In the genomic region with DNA sequence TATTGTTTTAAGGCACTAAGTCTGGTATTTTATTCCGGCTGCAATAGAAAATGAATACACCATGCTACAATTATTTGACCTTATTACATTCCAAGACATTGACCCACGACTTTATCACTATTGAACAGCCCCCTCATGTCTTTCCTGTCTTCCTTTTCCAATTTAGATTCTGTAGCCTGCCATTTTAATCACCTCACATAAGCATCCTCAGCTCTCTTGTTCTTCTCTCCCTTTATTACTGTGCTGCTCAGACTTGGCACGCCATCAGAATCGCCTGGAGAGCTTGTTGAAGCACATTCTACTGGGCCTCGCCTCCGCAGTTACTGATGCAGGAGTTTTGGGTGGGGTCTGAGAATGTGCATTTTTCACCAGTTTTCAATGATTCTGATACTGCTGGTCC, we compare ENCODE assay signal across 25 cellular contexts. TPM values are rescaled to one million over a fixed set of nuclear protein-coding genes. Genes with fewer than 3 reads are reported as not detected.
DNase-seq lines count a peak whose midpoint lies in the region; ATAC-seq, FAIRE-seq and TF ChIP-seq lines count a peak whose summit lies in the region.
"Had no signal": no experiment of that assay in that cellular context is flagged by ENCODE, and none has a peak within 500 bp of the region (broad histone marks: within the 10 kb centered on the region; RNA-seq: fewer than 3 reads in every experiment).

No MANE protein-coding gene starts in this region.

- H3K4me1 ChIP-seq in mammary epithelial cell (ENCODE audit: insufficient read depth, low read length) (peaks cover 7% of the 10 kb centered on the region), spleen (peaks cover 17 to 48% (median 26%) of the 10 kb centered on the region in 6 donors)
- H3K4me1 ChIP-seq: SJSA1, stomach had no signal

- H2AFZ ChIP-seq in mammary epithelial cell (ENCODE audit: low read depth, low read length), result peak overlapping the region; percentile 73

- no peak overlapping the region for H3K27ac Mint-ChIP-seq in activated CD4-positive, alpha-beta T cell treated with anti-CD3 and anti-CD28 coated beads, Interleukin-2, amount 10 ng/mL, durations not matched to agents 24 days and 14 days
- no peak overlapping the region for H3K27ac Mint-ChIP-seq in natural killer cell treated with Interleukin-12 subunit alpha and Interleukin-12 subunit beta and Interleukin-15 and Interleukin-18, amount 100 ng/mL, for 72 hours
- H3K27ac Mint-ChIP-seq: activated naive CD8-positive, alpha-beta T cell had no signal

- no peaks in the 10 kb centered on the region for H3K9me3 Mint-ChIP-seq in activated CD4-positive, alpha-beta T cell treated with anti-CD3 and anti-CD28 coated beads, Interleukin-2, amount 10 ng/mL, durations not matched to agents 24 days and 14 days
- H3K9me3 Mint-ChIP-seq in natural killer cell treated with Interleukin-12 subunit alpha and Interleukin-12 subunit beta and Interleukin-15 and Interleukin-18, amount 100 ng/mL, for 72 hours, result no peaks in the 10 kb centered on the region

- ATAC-seq in left lobe of liver, result no peak
- no peak for ATAC-seq in natural killer cell treated with Interleukin-12 subunit alpha and Interleukin-12 subunit beta and Interleukin-15 and Interleukin-18, amount 100 ng/mL, for 72 hours
- no peak for ATAC-seq in GM19397 (IDR thresholded peaks at IDR 0.05; ENCODE audit: unreplicated experiment)

- H3K9me3 ChIP-seq in mammary epithelial cell (replicated peaks; ENCODE audit: insufficient read depth, low read length), result no peaks in the 10 kb centered on the region
- H3K9me3 ChIP-seq in spleen, result no peaks in the 10 kb centered on the region
- H3K9me3 ChIP-seq: BLaER1, HAP-1, SJSA1, stomach had no signal

- H3K27me3 ChIP-seq in mammary epithelial cell (ENCODE audit: insufficient read depth, low read length) (no peaks in the 10 kb centered on the region), spleen (replicated peaks in 1 of 7) (no peaks in the 10 kb centered on the region)
- H3K27me3 ChIP-seq: BLaER1, SJSA1, stomach had no signal

- dilution Hi-C loops in mammary epithelial cell (cut with HindIII; ENCODE audit: low sequenced_read_pairs), result no loop called here

- intact Hi-C loops in mammary epithelial cell (cut with micrococcal nuclease), result no loop called here
- intact Hi-C loops in spleen (cut with DNase I; ENCODE audit: low total_unique reads), result no loop called here
- intact Hi-C loops in activated CD4-positive, alpha-beta T cell treated with anti-CD3 and anti-CD28 coated beads, Interleukin-2, amount 10 ng/mL, durations not matched to agents 24 days and 14 days (cut with micrococcal nuclease), result no loop called here

- peaks cover 23% of the 10 kb centered on the region for H3K27me3 Mint-ChIP-seq in activated CD4-positive, alpha-beta T cell treated with anti-CD3 and anti-CD28 coated beads, Interleukin-2, amount 10 ng/mL, durations not matched to agents 24 days and 14 days
- H3K27me3 Mint-ChIP-seq in natural killer cell treated with Interleukin-12 subunit alpha and Interleukin-12 subunit beta and Interleukin-15 and Interleukin-18, amount 100 ng/mL, for 72 hours, result peaks cover 7 to 9% of the 10 kb centered on the region in 2 donors

- TF ChIP-seq CTCF in mammary epithelial cell (conservative IDR thresholded peaks at IDR 0.05 in 1 of 2, IDR thresholded peaks at IDR 0.05 in 1 of 2; ENCODE audit: extremely low read depth in 1 of 2, insufficient read depth in 1 of 2, low read depth in 1 of 2, low read length in 2 of 2) (no peak), spleen (IDR thresholded peaks at IDR 0.05 in 8 of 11, conservative IDR thresholded peaks at IDR 0.05 in 3 of 11) (no peak)

- no peaks in the 10 kb centered on the region for H3K79me2 ChIP-seq in mammary epithelial cell (ENCODE audit: insufficient read depth, low read length)

- no peak for TF ChIP-seq POLR2A in GM12892 (IDR thresholded peaks at IDR 0.05; ENCODE audit: low read depth, low read length)
- TF ChIP-seq POLR2A in spleen (IDR thresholded peaks at IDR 0.05), result no peak

- H4K20me1 ChIP-seq in mammary epithelial cell (ENCODE audit: insufficient read depth, low read length), result no peaks in the 10 kb centered on the region
- H4K20me1 ChIP-seq: BLaER1 had no signal

- H3K27ac ChIP-seq in mammary epithelial cell (ENCODE audit: insufficient read depth, low read depth, low read length), result no peak overlapping the region
- H3K27ac ChIP-seq in spleen, result peak overlapping the region in 6 of 8 donors; percentile 65 to 82 (median 71)
- H3K27ac ChIP-seq: BLaER1, SJSA1, stomach had no signal

- H3K36me3 ChIP-seq in mammary epithelial cell (ENCODE audit: insufficient read depth, low read length) (no peaks in the 10 kb centered on the region), spleen (no peaks in the 10 kb centered on the region)
- H3K36me3 ChIP-seq: BLaER1, HAP-1, SJSA1, stomach had no signal

- in situ Hi-C loops in mammary epithelial cell (cut with MboI; ENCODE audit: low sequenced_read_pairs in 2 of 2), result no loop called here

- DNase-seq in GM12892 (ENCODE audit: insufficient read length) (no peak), mammary epithelial cell (peak; percentile 67), left lobe of liver (ENCODE audit: low spot score) (peak; percentile 32), spleen (no peak), frontal cortex (ENCODE audit: low spot score in 2 of 2) (no peak)
- DNase-seq in activated CD4-positive, alpha-beta T cell treated with anti-CD3 and anti-CD28 coated beads, Interleukin-2, amount 10 ng/mL, durations not matched to agents 24 days and 14 days, result no peak
- no peak for DNase-seq in natural killer cell treated with Interleukin-12 subunit alpha and Interleukin-12 subunit beta and Interleukin-15 and Interleukin-18, amount 100 ng/mL, for 72 hours (ENCODE audit: low spot score)
- DNase-seq: activated effector memory CD4-positive, alpha-beta T cell treated with Interleukin-2 at 50 U/mL for 16 hours; central memory CD4-positive, alpha-beta T cell; DMS53; kidney; mesenchymal stem cell; NCI-H1436 treated with DMSO at 0.1 percent for 48 hours; NCI-H446; NCI-H774; stomach; T-helper 1 cell; trophoblast cell had no signal

- CTCF ChIA-PET in mammary epithelial cell (lab: Charles Lee; ENCODE audit: low non-redundant PET), result no interaction called here

- WGBS in mammary epithelial cell (ENCODE audit: low coverage, missing lambda C conversion rate), result 11% methylated on average over 6 of the region's 6 CpGs
- WGBS in spleen, 5 donors, result 59 to 78% (median 67%) methylated on average over 6 of the region's 6 CpGs

- BruUV-seq in mammary epithelial cell (replicated peaks; lab: Mats Ljungman, UMichigan), result no TSS peak

- FAIRE-seq in GM12892 (lab: Jason Lieb, UNC) (peak; percentile 69), frontal cortex (lab: Jason Lieb, UNC) (no peak)
- FAIRE-seq: G401.6, kidney, TTC549 had no signal

- H3K4me3 ChIP-seq in mammary epithelial cell (replicated peaks in 1 of 3; ENCODE audit: insufficient read depth in 1 of 3, low read depth in 2 of 3, low read length in 3 of 3) (no peak overlapping the region), spleen (no peak overlapping the region)
- H3K4me3 ChIP-seq: BLaER1, HAP-1, SJSA1, stomach had no signal

- H3K4me3 Mint-ChIP-seq in activated CD4-positive, alpha-beta T cell treated with anti-CD3 and anti-CD28 coated beads, Interleukin-2, amount 10 ng/mL, durations not matched to agents 24 days and 14 days, result no peak overlapping the region
- H3K4me3 Mint-ChIP-seq in natural killer cell treated with Interleukin-12 subunit alpha and Interleukin-12 subunit beta and Interleukin-15 and Interleukin-18, amount 100 ng/mL, for 72 hours, result no peak overlapping the region
- H3K4me3 Mint-ChIP-seq: activated naive CD8-positive, alpha-beta T cell had no signal

- peak overlapping the region; percentile 33 for H3K4me2 ChIP-seq in mammary epithelial cell (ENCODE audit: insufficient read depth, low read depth, low read length)
- H3K4me2 ChIP-seq: BLaER1 had no signal

- H3K36me3 Mint-ChIP-seq in activated CD4-positive, alpha-beta T cell treated with anti-CD3 and anti-CD28 coated beads, Interleukin-2, amount 10 ng/mL, durations not matched to agents 24 days and 14 days (ENCODE audit: low read depth), result no peaks in the 10 kb centered on the region
- H3K36me3 Mint-ChIP-seq in natural killer cell treated with Interleukin-12 subunit alpha and Interleukin-12 subunit beta and Interleukin-15 and Interleukin-18, amount 100 ng/mL, for 72 hours, result no peaks in the 10 kb centered on the region
- H3K36me3 Mint-ChIP-seq: activated naive CD8-positive, alpha-beta T cell had no signal

- H3K4me1 Mint-ChIP-seq in activated CD4-positive, alpha-beta T cell treated with anti-CD3 and anti-CD28 coated beads, Interleukin-2, amount 10 ng/mL, durations not matched to agents 24 days and 14 days, result peaks cover 4% of the 10 kb centered on the region
- H3K4me1 Mint-ChIP-seq in natural killer cell treated with Interleukin-12 subunit alpha and Interleukin-12 subunit beta and Interleukin-15 and Interleukin-18, amount 100 ng/mL, for 72 hours (ENCODE audit: low read depth in 2 of 2), result no peaks in the 10 kb centered on the region

- H3K9ac ChIP-seq in mammary epithelial cell (ENCODE audit: insufficient read depth, low read length), result no peak overlapping the region
- H3K9ac ChIP-seq: BLaER1 had no signal

RNA-seq across cellular contexts. Expression of gene SWAP70, which starts 38.7 kb away (rescaled TPM):
- polyA plus RNA-seq in GM12892 (2012; ENCODE audit: missing spikeins), result 82.1 TPM
- 10 to 100 TPM; 40.4 to 51.2 TPM for total RNA-seq in mammary epithelial cell
- polyA plus RNA-seq in mammary epithelial cell, result 16.7 TPM
- 27.4 TPM for polyA minus RNA-seq in mammary epithelial cell
- 4.0 TPM for total RNA-seq in left lobe of liver
- total RNA-seq in spleen, result 100 to 1,000 TPM in 6 of 7 donors, 10 to 100 TPM in 1; 95.2 to 130 (median 117) TPM
- polyA plus RNA-seq in spleen, result 10 to 100 TPM; 34.9 to 55.0 (median 38.6) TPM
- total RNA-seq in activated CD4-positive, alpha-beta T cell treated with anti-CD3 and anti-CD28 coated beads, Interleukin-2, amount 10 ng/mL, durations not matched to agents 24 days and 14 days, result 7.3 and 8.1 TPM in 2 replicates
- total RNA-seq in frontal cortex, result 9.8 TPM
- total RNA-seq in natural killer cell treated with Interleukin-12 subunit alpha and Interleukin-12 subunit beta and Interleukin-15 and Interleukin-18, amount 100 ng/mL, for 72 hours, result 1 to 10 TPM; 7.9 to 9.8 TPM

RNA-seq across cellular contexts. Expression of gene WEE1, which starts 51.7 kb away (rescaled TPM):
- 38.4 TPM for polyA plus RNA-seq in GM12892 (2012; ENCODE audit: missing spikeins)
- total RNA-seq in mammary epithelial cell (10 to 100 TPM; 49.8 to 53.0 TPM), left lobe of liver (11.6 TPM), spleen (10 to 100 TPM; 12.8 to 30.6 (median 16.9) TPM), frontal cortex (11.0 TPM)
- polyA plus RNA-seq in mammary epithelial cell (31.1 TPM), spleen (10 to 100 TPM in 2 of 3 donors, 1 to 10 TPM in 1; 6.3 to 11.7 (median 11.1) TPM)
- polyA minus RNA-seq in mammary epithelial cell, result 45.0 TPM
- 55.5 and 57.7 TPM in 2 replicates for total RNA-seq in activated CD4-positive, alpha-beta T cell treated with anti-CD3 and anti-CD28 coated beads, Interleukin-2, amount 10 ng/mL, durations not matched to agents 24 days and 14 days
- 10 to 100 TPM; 28.0 to 63.8 TPM for total RNA-seq in natural killer cell treated with Interleukin-12 subunit alpha and Interleukin-12 subunit beta and Interleukin-15 and Interleukin-18, amount 100 ng/mL, for 72 hours

Comparison
In these comparisons a context has a peak if more than half of its experiments do, and no peak if none do; other contexts are left out.
1. DNase-seq: peak in mammary epithelial cell (single experiment) and left lobe of liver (single experiment); none in GM12892 (single experiment), spleen (single experiment), activated CD4-positive, alpha-beta T cell treated with anti-CD3 and anti-CD28 coated beads, Interleukin-2, amount 10 ng/mL, durations not matched to agents 24 days and 14 days (single experiment), frontal cortex (0 of 2) and natural killer cell treated with Interleukin-12 subunit alpha and Interleukin-12 subunit beta and Interleukin-15 and Interleukin-18, amount 100 ng/mL, for 72 hours (single experiment).